ENCODE assay signal across 8 cellular contexts in genomic region chr14:32933943-32934890, GRCh38. TPM values are rescaled to one million over a fixed set of nuclear protein-coding genes. Genes with fewer than 3 reads are reported as not detected.
A peak's percentile ranks its signal among the peaks of the same experiment; 100 is the strongest.
DNase-seq lines count a peak whose midpoint lies in the region; ATAC-seq and TF ChIP-seq lines count a peak whose summit lies in the region.

No MANE protein-coding gene starts in this region.

- H3K9ac ChIP-seq in colonic mucosa (ENCODE audit: low read depth in 2 of 2, low read length in 2 of 2) = peak overlapping the region in 1 of 2 donors; percentile 24

- peaks cover 4% of the 10 kb centered on the region for H3K36me3 Mint-ChIP-seq in type B pancreatic cell

- H3K4me1 ChIP-seq in colonic mucosa = no peaks in the 10 kb centered on the region

- TF ChIP-seq CTCF in colonic mucosa (IDR thresholded peaks at IDR 0.05) (no peak), lower leg skin (IDR thresholded peaks at IDR 0.05) (no peak), type B pancreatic cell (conservative IDR thresholded peaks at IDR 0.05) (peak; percentile 46)

- peak; percentile 81 for DNase-seq in D341Med (ENCODE audit: low spot score)
- DNase-seq in NCI-H2029 treated with DMSO at 0.1 percent for 48 hours (lab: John Stamatoyannopoulos, UW) = peak; percentile 90
- DNase-seq in colonic mucosa = no peak
- DNase-seq in lower leg skin (ENCODE audit: low spot score in 2 of 2) = no peak
- DNase-seq in type B pancreatic cell (ENCODE audit: extremely low spot score, unreplicated experiment) = peak; percentile 71
- DNase-seq in retina = no peak

- H3K4me3 ChIP-seq in colonic mucosa (peak overlapping the region; percentile 24), lower leg skin (ENCODE audit: low read depth, poor library complexity, severe bottlenecking) (peak overlapping the region; percentile 26)

- intact Hi-C loops in colonic mucosa (cut with DNase I) (no loop called here), lower leg skin (cut with DNase I; ENCODE audit: low total_unique reads) (no loop called here)

- peak overlapping the region; percentile 77 for H3K27ac Mint-ChIP-seq in type B pancreatic cell

- H3K9me3 Mint-ChIP-seq in type B pancreatic cell = no peaks in the 10 kb centered on the region

- WGBS in lower leg skin, 2 donors = 0 to 1% methylated on average over 42 to 75 of the region's 80 CpGs

- TF ChIP-seq POLR2A in lower leg skin (IDR thresholded peaks at IDR 0.05) = no peak

- H3K36me3 ChIP-seq in colonic mucosa = no peaks in the 10 kb centered on the region

- no peak overlapping the region for H3K27ac ChIP-seq in colonic mucosa

- ATAC-seq in GM18511 (IDR thresholded peaks at IDR 0.05; ENCODE audit: unreplicated experiment) (no peak), GM21786 (IDR thresholded peaks at IDR 0.05; ENCODE audit: unreplicated experiment) (no peak)

- no peaks in the 10 kb centered on the region for H3K9me3 ChIP-seq in colonic mucosa

- peaks cover 82% of the 10 kb centered on the region for H3K27me3 Mint-ChIP-seq in type B pancreatic cell

- H3K27me3 ChIP-seq in colonic mucosa = peaks cover 55% of the 10 kb centered on the region

- peaks cover 16% of the 10 kb centered on the region for H3K4me1 Mint-ChIP-seq in type B pancreatic cell (ENCODE audit: unreplicated experiment)

- H3K4me3 Mint-ChIP-seq in type B pancreatic cell = peak overlapping the region; percentile 91

RNA-seq across cellular contexts. Expression of gene NPAS3, which starts 4.5 kb away (rescaled TPM):
- 1 to 10 TPM in 1 of 2 donors, under 1 TPM in 1; 0.79 to 1.6 TPM for total RNA-seq in colonic mucosa
- under 1 TPM in 2 of 4 donors, not detected in 2; 0.25 to 0.29 TPM for total RNA-seq in lower leg skin
- 3.4 and 8.7 TPM in 2 replicates for total RNA-seq in type B pancreatic cell (ENCODE audit: low replicate concordance)

Comparison
In these comparisons a context has a peak if more than half of its experiments do, and no peak if none do; other contexts are left out.
1. DNase-seq: peak in D341Med (single experiment), NCI-H2029 treated with DMSO at 0.1 percent for 48 hours (single experiment) and type B pancreatic cell (single experiment); none in colonic mucosa (single experiment), lower leg skin (0 of 2) and retina (single experiment).